In genomic region chr4:40228497-40229365, GRCh38 we compare ENCODE assay signal across 8 cellular contexts. TPM values are rescaled to one million over a fixed set of nuclear protein-coding genes. Genes with fewer than 3 reads are reported as not detected.
A peak's percentile ranks its signal among the peaks of the same experiment; 100 is the strongest.
DNase-seq lines count a peak whose midpoint lies in the region; ATAC-seq, FAIRE-seq and TF ChIP-seq lines count a peak whose summit lies in the region.

No MANE protein-coding gene starts in this region.

- H3K9me3 ChIP-seq in BE2C (no peaks in the 10 kb centered on the region), astrocyte (ENCODE audit: insufficient read depth, low read depth, low read length) (no peaks in the 10 kb centered on the region)

- no peak overlapping the region for H3K27ac ChIP-seq in astrocyte (ENCODE audit: low read depth, low read length)

- TF ChIP-seq CTCF in BE2C (IDR thresholded peaks at IDR 0.05; ENCODE audit: low read depth, low read length) (peak; percentile 48), astrocyte (IDR thresholded peaks at IDR 0.05; ENCODE audit: insufficient read depth, low read depth, low read length) (peak; percentile 13)

- H3K27me3 Mint-ChIP-seq in astrocyte (ENCODE audit: low read depth, unreplicated experiment): no peaks in the 10 kb centered on the region

- H3K36me3 Mint-ChIP-seq in astrocyte (ENCODE audit: low read depth, unreplicated experiment): no peaks in the 10 kb centered on the region
- H3K36me3 Mint-ChIP-seq in stimulated activated effector memory CD8-positive, alpha-beta T cell treated with anti-CD3 and anti-CD28 coated beads, Interleukin-12 subunit alpha, Interleukin-12 subunit beta, amount 100 ng/mL, for 72 hours: peaks cover 100% of the 10 kb centered on the region

- no peaks in the 10 kb centered on the region for H3K79me2 ChIP-seq in astrocyte (ENCODE audit: insufficient read depth, low read length)

- H3K4me1 ChIP-seq in BE2C (no peaks in the 10 kb centered on the region), astrocyte (ENCODE audit: insufficient read depth, low read length) (no peaks in the 10 kb centered on the region)

- H4K20me1 ChIP-seq in astrocyte (ENCODE audit: insufficient read depth, low read length): no peaks in the 10 kb centered on the region

- peaks cover 3% of the 10 kb centered on the region for H3K4me1 Mint-ChIP-seq in astrocyte (ENCODE audit: low read depth, unreplicated experiment)
- H3K4me1 Mint-ChIP-seq in stimulated activated effector memory CD8-positive, alpha-beta T cell treated with anti-CD3 and anti-CD28 coated beads, Interleukin-12 subunit alpha, Interleukin-12 subunit beta, amount 100 ng/mL, for 72 hours: peaks cover 88% of the 10 kb centered on the region

- FAIRE-seq in astrocyte (lab: Jason Lieb, UNC): no peak

- H3K27me3 ChIP-seq in BE2C (no peaks in the 10 kb centered on the region), astrocyte (ENCODE audit: insufficient read depth, low read length) (no peaks in the 10 kb centered on the region)

- no peak overlapping the region for H2AFZ ChIP-seq in astrocyte (ENCODE audit: low read depth, low read length)

- no peak overlapping the region for H3K4me2 ChIP-seq in astrocyte (ENCODE audit: low read length)

- no peaks in the 10 kb centered on the region for H3K9me3 Mint-ChIP-seq in astrocyte (ENCODE audit: unreplicated experiment)
- H3K9me3 Mint-ChIP-seq in stimulated activated effector memory CD8-positive, alpha-beta T cell treated with anti-CD3 and anti-CD28 coated beads, Interleukin-12 subunit alpha, Interleukin-12 subunit beta, amount 100 ng/mL, for 72 hours: no peaks in the 10 kb centered on the region

- H3K9ac ChIP-seq in astrocyte (ENCODE audit: low read length): no peak overlapping the region

- no peak overlapping the region for H3K27ac Mint-ChIP-seq in astrocyte (ENCODE audit: unreplicated experiment)
- H3K27ac Mint-ChIP-seq in stimulated activated effector memory CD8-positive, alpha-beta T cell treated with anti-CD3 and anti-CD28 coated beads, Interleukin-12 subunit alpha, Interleukin-12 subunit beta, amount 100 ng/mL, for 72 hours: peak overlapping the region; percentile 95

- DNase-seq in BE2C: no peak
- DNase-seq in astrocyte (ENCODE audit: low read depth): no peak
- no peak for DNase-seq in stimulated activated effector memory CD8-positive, alpha-beta T cell treated with anti-CD3 and anti-CD28 coated beads, Interleukin-12 subunit alpha, Interleukin-12 subunit beta, amount 100 ng/mL, for 72 hours (ENCODE audit: low spot score in 2 of 2)
- no peak for DNase-seq in glomerular visceral epithelial cell (ENCODE audit: extremely low spot score)
- no peak for DNase-seq in GDM1 (lab: John Stamatoyannopoulos, UW)

- H3K4me3 ChIP-seq in BE2C (ENCODE audit: low read depth, low read length) (no peak overlapping the region), astrocyte (ENCODE audit: insufficient read depth, low read depth, low read length) (no peak overlapping the region)

- ATAC-seq in GM19025 (IDR thresholded peaks at IDR 0.05; ENCODE audit: low read depth, unreplicated experiment): peak; percentile 44
- peak; percentile 47 for ATAC-seq in HG03159 (IDR thresholded peaks at IDR 0.05; ENCODE audit: unreplicated experiment)
- peak; percentile 65 for ATAC-seq in stimulated activated effector memory CD8-positive, alpha-beta T cell treated with anti-CD3 and anti-CD28 coated beads, Interleukin-12 subunit alpha, Interleukin-12 subunit beta, amount 100 ng/mL, for 72 hours
- ATAC-seq in HG02970 (IDR thresholded peaks at IDR 0.05; ENCODE audit: low FRiP score, unreplicated experiment): no peak

- H3K36me3 ChIP-seq in BE2C (no peaks in the 10 kb centered on the region), astrocyte (ENCODE audit: insufficient read depth, low read length) (no peaks in the 10 kb centered on the region)

- H3K4me3 Mint-ChIP-seq in astrocyte (ENCODE audit: unreplicated experiment): no peak overlapping the region
- peak overlapping the region; percentile 76 for H3K4me3 Mint-ChIP-seq in stimulated activated effector memory CD8-positive, alpha-beta T cell treated with anti-CD3 and anti-CD28 coated beads, Interleukin-12 subunit alpha, Interleukin-12 subunit beta, amount 100 ng/mL, for 72 hours

RNA-seq across cellular contexts. Expression of gene RHOH, which starts 31.9 kb away (rescaled TPM):
- polyA plus RNA-seq in BE2C (2012; ENCODE audit: insufficient read depth, insufficient read length, low read depth): 1.4 TPM
- total RNA-seq in astrocyte: not detected in 2 replicates
